Comparison of ENCODE assay signal across 1 cellular context in the genomic region with DNA sequence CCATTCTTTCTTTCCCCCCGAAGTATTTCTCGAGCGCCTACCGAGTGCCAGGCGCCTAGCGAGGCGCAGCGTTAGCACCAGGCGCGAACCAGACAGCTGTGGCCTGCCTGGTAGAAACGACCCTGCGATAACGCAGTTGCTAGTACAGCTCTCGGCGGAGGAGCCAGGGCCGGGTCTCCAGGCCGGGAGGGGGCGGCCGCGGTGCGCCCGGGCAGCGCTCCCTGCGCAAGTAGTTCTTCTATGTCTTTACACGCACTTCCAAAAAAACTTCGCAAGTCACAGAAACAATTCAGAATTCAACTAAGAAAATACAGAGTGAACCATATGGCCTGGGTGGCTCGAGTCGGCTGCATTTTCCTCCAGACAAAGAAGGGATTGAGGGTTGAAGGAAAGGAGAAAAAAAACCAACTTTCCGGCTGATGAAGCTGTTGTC.
A peak's percentile ranks its signal among the peaks of the same experiment; 100 is the strongest.
TF ChIP-seq lines count a peak whose summit lies in the region.

No MANE protein-coding gene starts in this region.

TF ChIP-seq in H1, 55 proteins besides CTCF, POLR2A, EP300 and RAD21 (continued from another document):
- TF ChIP-seq SP4 (IDR thresholded peaks at IDR 0.05; ENCODE audit: low read length) (no peak), HDAC2 (IDR thresholded peaks at IDR 0.05; ENCODE audit: borderline replicate concordance in 1 of 2, low read depth in 2 of 2, low read length in 2 of 2) (no peak), GABPA (IDR thresholded peaks at IDR 0.05; ENCODE audit: borderline replicate concordance, insufficient read depth, low read length) (no peak), NRF1 (IDR thresholded peaks at IDR 0.05; ENCODE audit: low read depth, low read length) (0 out of 2 replicates have a peak, but pooled peaks have one; percentile 12), CTBP2 (IDR thresholded peaks at IDR 0.05; ENCODE audit: borderline replicate concordance, insufficient read depth, insufficient read length, low read length) (no peak), NANOG (IDR thresholded peaks at IDR 0.05; ENCODE audit: insufficient read depth, low read depth, low read length, poor library complexity, severe bottlenecking) (no peak), PHF8 (conservative IDR thresholded peaks at IDR 0.05; ENCODE audit: low read depth, low read length) (no peak), SAP30 (IDR thresholded peaks at IDR 0.05; ENCODE audit: insufficient read depth, insufficient replicate concordance, low read length) (no peak), SRF (IDR thresholded peaks at IDR 0.05; ENCODE audit: low read depth, low read length) (no peak), RNF2 (IDR thresholded peaks at IDR 0.05; ENCODE audit: borderline replicate concordance, low read depth, low read length, missing control alignments, poor library complexity, severe bottlenecking) (peak; percentile 75), RFX5 (IDR thresholded peaks at IDR 0.05; ENCODE audit: borderline replicate concordance, low read depth, low read length) (no peak), TAF7 (optimal IDR thresholded peaks at IDR 0.05; ENCODE audit: borderline replicate concordance, low read depth, low read length) (no peak), KDM4A (IDR thresholded peaks at IDR 0.05; ENCODE audit: low read depth, low read length, severe bottlenecking) (peak; percentile 36), TBP (IDR thresholded peaks at IDR 0.05; ENCODE audit: low read depth, low read length) (no peak), EGR1 (IDR thresholded peaks at IDR 0.05; ENCODE audit: borderline replicate concordance, low read depth, low read length) (no peak), TAF1 (IDR thresholded peaks at IDR 0.05; ENCODE audit: low read depth, low read length) (no peak), ZNF274 (IDR thresholded peaks at IDR 0.05; ENCODE audit: borderline replicate concordance, extremely low read depth, low read length) (no peak), EZH2 (IDR thresholded peaks at IDR 0.05; ENCODE audit: low read depth, low read length, severe bottlenecking) (no peak), CEBPB (IDR thresholded peaks at IDR 0.05; ENCODE audit: low read depth, low read length) (no peak), ASH2L (IDR thresholded peaks at IDR 0.05; ENCODE audit: low read length) (no peak), TCF12 (IDR thresholded peaks at IDR 0.05; ENCODE audit: low read depth, low read length) (no peak), GTF2F1 (IDR thresholded peaks at IDR 0.05; ENCODE audit: borderline replicate concordance, low read depth, low read length) (no peak), CBX8 (IDR thresholded peaks at IDR 0.05; ENCODE audit: borderline replicate concordance, low read depth, low read length) (no peak), CHD2 (IDR thresholded peaks at IDR 0.05; ENCODE audit: low read length) (peak; percentile 81), RBBP5 (IDR thresholded peaks at IDR 0.05; ENCODE audit: borderline replicate concordance, low read depth, low read length) (no peak)
- TF ChIP-seq, protein P1, sequence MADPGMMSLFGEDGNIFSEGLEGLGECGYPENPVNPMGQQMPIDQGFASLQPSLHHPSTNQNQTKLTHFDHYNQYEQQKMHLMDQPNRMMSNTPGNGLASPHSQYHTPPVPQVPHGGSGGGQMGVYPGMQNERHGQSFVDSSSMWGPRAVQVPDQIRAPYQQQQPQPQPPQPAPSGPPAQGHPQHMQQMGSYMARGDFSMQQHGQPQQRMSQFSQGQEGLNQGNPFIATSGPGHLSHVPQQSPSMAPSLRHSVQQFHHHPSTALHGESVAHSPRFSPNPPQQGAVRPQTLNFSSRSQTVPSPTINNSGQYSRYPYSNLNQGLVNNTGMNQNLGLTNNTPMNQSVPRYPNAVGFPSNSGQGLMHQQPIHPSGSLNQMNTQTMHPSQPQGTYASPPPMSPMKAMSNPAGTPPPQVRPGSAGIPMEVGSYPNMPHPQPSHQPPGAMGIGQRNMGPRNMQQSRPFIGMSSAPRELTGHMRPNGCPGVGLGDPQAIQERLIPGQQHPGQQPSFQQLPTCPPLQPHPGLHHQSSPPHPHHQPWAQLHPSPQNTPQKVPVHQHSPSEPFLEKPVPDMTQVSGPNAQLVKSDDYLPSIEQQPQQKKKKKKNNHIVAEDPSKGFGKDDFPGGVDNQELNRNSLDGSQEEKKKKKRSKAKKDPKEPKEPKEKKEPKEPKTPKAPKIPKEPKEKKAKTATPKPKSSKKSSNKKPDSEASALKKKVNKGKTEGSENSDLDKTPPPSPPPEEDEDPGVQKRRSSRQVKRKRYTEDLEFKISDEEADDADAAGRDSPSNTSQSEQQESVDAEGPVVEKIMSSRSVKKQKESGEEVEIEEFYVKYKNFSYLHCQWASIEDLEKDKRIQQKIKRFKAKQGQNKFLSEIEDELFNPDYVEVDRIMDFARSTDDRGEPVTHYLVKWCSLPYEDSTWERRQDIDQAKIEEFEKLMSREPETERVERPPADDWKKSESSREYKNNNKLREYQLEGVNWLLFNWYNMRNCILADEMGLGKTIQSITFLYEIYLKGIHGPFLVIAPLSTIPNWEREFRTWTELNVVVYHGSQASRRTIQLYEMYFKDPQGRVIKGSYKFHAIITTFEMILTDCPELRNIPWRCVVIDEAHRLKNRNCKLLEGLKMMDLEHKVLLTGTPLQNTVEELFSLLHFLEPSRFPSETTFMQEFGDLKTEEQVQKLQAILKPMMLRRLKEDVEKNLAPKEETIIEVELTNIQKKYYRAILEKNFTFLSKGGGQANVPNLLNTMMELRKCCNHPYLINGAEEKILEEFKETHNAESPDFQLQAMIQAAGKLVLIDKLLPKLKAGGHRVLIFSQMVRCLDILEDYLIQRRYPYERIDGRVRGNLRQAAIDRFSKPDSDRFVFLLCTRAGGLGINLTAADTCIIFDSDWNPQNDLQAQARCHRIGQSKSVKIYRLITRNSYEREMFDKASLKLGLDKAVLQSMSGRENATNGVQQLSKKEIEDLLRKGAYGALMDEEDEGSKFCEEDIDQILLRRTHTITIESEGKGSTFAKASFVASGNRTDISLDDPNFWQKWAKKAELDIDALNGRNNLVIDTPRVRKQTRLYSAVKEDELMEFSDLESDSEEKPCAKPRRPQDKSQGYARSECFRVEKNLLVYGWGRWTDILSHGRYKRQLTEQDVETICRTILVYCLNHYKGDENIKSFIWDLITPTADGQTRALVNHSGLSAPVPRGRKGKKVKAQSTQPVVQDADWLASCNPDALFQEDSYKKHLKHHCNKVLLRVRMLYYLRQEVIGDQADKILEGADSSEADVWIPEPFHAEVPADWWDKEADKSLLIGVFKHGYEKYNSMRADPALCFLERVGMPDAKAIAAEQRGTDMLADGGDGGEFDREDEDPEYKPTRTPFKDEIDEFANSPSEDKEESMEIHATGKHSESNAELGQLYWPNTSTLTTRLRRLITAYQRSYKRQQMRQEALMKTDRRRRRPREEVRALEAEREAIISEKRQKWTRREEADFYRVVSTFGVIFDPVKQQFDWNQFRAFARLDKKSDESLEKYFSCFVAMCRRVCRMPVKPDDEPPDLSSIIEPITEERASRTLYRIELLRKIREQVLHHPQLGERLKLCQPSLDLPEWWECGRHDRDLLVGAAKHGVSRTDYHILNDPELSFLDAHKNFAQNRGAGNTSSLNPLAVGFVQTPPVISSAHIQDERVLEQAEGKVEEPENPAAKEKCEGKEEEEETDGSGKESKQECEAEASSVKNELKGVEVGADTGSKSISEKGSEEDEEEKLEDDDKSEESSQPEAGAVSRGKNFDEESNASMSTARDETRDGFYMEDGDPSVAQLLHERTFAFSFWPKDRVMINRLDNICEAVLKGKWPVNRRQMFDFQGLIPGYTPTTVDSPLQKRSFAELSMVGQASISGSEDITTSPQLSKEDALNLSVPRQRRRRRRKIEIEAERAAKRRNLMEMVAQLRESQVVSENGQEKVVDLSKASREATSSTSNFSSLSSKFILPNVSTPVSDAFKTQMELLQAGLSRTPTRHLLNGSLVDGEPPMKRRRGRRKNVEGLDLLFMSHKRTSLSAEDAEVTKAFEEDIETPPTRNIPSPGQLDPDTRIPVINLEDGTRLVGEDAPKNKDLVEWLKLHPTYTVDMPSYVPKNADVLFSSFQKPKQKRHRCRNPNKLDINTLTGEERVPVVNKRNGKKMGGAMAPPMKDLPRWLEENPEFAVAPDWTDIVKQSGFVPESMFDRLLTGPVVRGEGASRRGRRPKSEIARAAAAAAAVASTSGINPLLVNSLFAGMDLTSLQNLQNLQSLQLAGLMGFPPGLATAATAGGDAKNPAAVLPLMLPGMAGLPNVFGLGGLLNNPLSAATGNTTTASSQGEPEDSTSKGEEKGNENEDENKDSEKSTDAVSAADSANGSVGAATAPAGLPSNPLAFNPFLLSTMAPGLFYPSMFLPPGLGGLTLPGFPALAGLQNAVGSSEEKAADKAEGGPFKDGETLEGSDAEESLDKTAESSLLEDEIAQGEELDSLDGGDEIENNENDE (IDR thresholded peaks at IDR 0.05; ENCODE audit: insufficient replicate concordance, low read length), result no peak
TF ChIP-seq in H1: peak in this region for 6.
